ENCODE assay signal across 11 cellular contexts in genomic region chr12:103680591-103681065, GRCh38.
DNase-seq lines count a peak whose midpoint lies in the region; ATAC-seq and TF ChIP-seq lines count a peak whose summit lies in the region.
"Had no signal": no experiment of that assay in that cellular context is flagged by ENCODE, and none has a peak within 500 bp of the region (broad histone marks: within the 10 kb centered on the region; RNA-seq: fewer than 3 reads in every experiment).

No MANE protein-coding gene starts in this region.

- H3K4me1 ChIP-seq in colonic mucosa: peaks cover 17% of the 10 kb centered on the region
- H3K4me1 ChIP-seq: tibial nerve had no signal

- H3K4me3 Mint-ChIP-seq in nephron: no peak overlapping the region
- H3K4me3 Mint-ChIP-seq: activated naive CD8-positive, alpha-beta T cell treated with anti-CD3 and anti-CD28 coated beads, Interleukin-2, amount 10 ng/mL, durations not matched to agents 7 days and 5 days had no signal

- H3K27ac Mint-ChIP-seq in nephron: peak overlapping the region in 2 of 3 experiments; percentile 34 to 66
- H3K27ac Mint-ChIP-seq: activated naive CD8-positive, alpha-beta T cell treated with anti-CD3 and anti-CD28 coated beads, Interleukin-2, amount 10 ng/mL, durations not matched to agents 7 days and 5 days had no signal

- TF ChIP-seq CTCF in colonic mucosa (IDR thresholded peaks at IDR 0.05): no peak
- TF ChIP-seq CTCF in nephron (IDR thresholded peaks at IDR 0.05; ENCODE audit: unreplicated experiment in 3 of 3): no peak

- no peak overlapping the region for H3K9ac ChIP-seq in colonic mucosa (ENCODE audit: low read depth in 2 of 2, low read length in 2 of 2)

- no peak overlapping the region for H3K4me3 ChIP-seq in colonic mucosa
- H3K4me3 ChIP-seq: tibial nerve had no signal

- no peaks in the 10 kb centered on the region for H3K27me3 ChIP-seq in colonic mucosa
- H3K27me3 ChIP-seq: tibial nerve had no signal

- no peak for ATAC-seq in GM18502 (IDR thresholded peaks at IDR 0.05; ENCODE audit: poor library complexity, unreplicated experiment)
- ATAC-seq in HG03432 (IDR thresholded peaks at IDR 0.05; ENCODE audit: unreplicated experiment): no peak

- no peaks in the 10 kb centered on the region for H3K9me3 ChIP-seq in colonic mucosa
- H3K9me3 ChIP-seq: tibial nerve had no signal

- intact Hi-C loops in colonic mucosa (cut with DNase I): no loop called here

- no peaks in the 10 kb centered on the region for H3K36me3 ChIP-seq in colonic mucosa
- H3K36me3 ChIP-seq: tibial nerve had no signal

- no peaks in the 10 kb centered on the region for H3K36me3 Mint-ChIP-seq in nephron (ENCODE audit: low read depth)
- H3K36me3 Mint-ChIP-seq: activated naive CD8-positive, alpha-beta T cell treated with anti-CD3 and anti-CD28 coated beads, Interleukin-2, amount 10 ng/mL, durations not matched to agents 7 days and 5 days had no signal

- DNase-seq in DMS79 (lab: John Stamatoyannopoulos, UW): peak; percentile 88
- peak; percentile 52 for DNase-seq in NCI-H2196 (lab: John Stamatoyannopoulos, UW; ENCODE audit: unreplicated experiment)
- DNase-seq in colonic mucosa: peak; percentile 70
- no peak for DNase-seq in T1000 (lab: John Stamatoyannopoulos, UW)
- no peak for DNase-seq in SW480 (ENCODE audit: low spot score)
- DNase-seq: activated naive CD8-positive, alpha-beta T cell treated with anti-CD3 and anti-CD28 coated beads, Interleukin-2, amount 10 ng/mL, durations not matched to agents 7 days and 5 days had no signal

- peaks cover 34% of the 10 kb centered on the region for H3K4me1 Mint-ChIP-seq in nephron
- H3K4me1 Mint-ChIP-seq: activated naive CD8-positive, alpha-beta T cell treated with anti-CD3 and anti-CD28 coated beads, Interleukin-2, amount 10 ng/mL, durations not matched to agents 7 days and 5 days had no signal

- H3K9me3 Mint-ChIP-seq in nephron: no peaks in the 10 kb centered on the region
- H3K9me3 Mint-ChIP-seq: activated naive CD8-positive, alpha-beta T cell treated with anti-CD3 and anti-CD28 coated beads, Interleukin-2, amount 10 ng/mL, durations not matched to agents 7 days and 5 days had no signal

- H3K27ac ChIP-seq in colonic mucosa: peak overlapping the region; percentile 22
- H3K27ac ChIP-seq: HL-60, tibial nerve had no signal

- H3K27me3 Mint-ChIP-seq in nephron (ENCODE audit: low read depth): peaks cover 16% of the 10 kb centered on the region

Comparison
In these comparisons a context has a peak if more than half of its experiments do, and no peak if none do; other contexts are left out.
1. DNase-seq: peak in DMS79 (single experiment), NCI-H2196 (single experiment) and colonic mucosa (single experiment); none in T1000 (single experiment) and SW480 (single experiment).